Comparison of ENCODE assay signal across 1 cellular context in genomic region chr3:107938128-107938527, GRCh38.
TF ChIP-seq lines count a peak whose summit lies in the region.

No MANE protein-coding gene starts in this region.

TF ChIP-seq in HCT116, 20 proteins besides CTCF, POLR2A, EP300 and RAD21 (continued from another document):
- no peak for TF ChIP-seq CEBPB (IDR thresholded peaks at IDR 0.05; ENCODE audit: low read depth)
- no peak for TF ChIP-seq ZNF274 (IDR thresholded peaks at IDR 0.05; ENCODE audit: low read depth, low read length)
- no peak for TF ChIP-seq REST (IDR thresholded peaks at IDR 0.05; ENCODE audit: low read depth)
- TF ChIP-seq EGR1 (IDR thresholded peaks at IDR 0.05; ENCODE audit: low read depth) = no peak
- TF ChIP-seq ZBTB33 (IDR thresholded peaks at IDR 0.05; ENCODE audit: extremely low read depth, insufficient replicate concordance, low read length) = no peak
- no peak for TF ChIP-seq SP1 (IDR thresholded peaks at IDR 0.05; ENCODE audit: low read depth)
- no peak for TF ChIP-seq POLR2AphosphoS5 (IDR thresholded peaks at IDR 0.05; ENCODE audit: low read depth, low read length)
- no peak for TF ChIP-seq JUND (IDR thresholded peaks at IDR 0.05)
- no peak for TF ChIP-seq YY1 (IDR thresholded peaks at IDR 0.05; ENCODE audit: extremely low read depth, insufficient replicate concordance, low read depth, low read length)
